ENCODE assay signal across 15 cellular contexts in the genomic region with DNA sequence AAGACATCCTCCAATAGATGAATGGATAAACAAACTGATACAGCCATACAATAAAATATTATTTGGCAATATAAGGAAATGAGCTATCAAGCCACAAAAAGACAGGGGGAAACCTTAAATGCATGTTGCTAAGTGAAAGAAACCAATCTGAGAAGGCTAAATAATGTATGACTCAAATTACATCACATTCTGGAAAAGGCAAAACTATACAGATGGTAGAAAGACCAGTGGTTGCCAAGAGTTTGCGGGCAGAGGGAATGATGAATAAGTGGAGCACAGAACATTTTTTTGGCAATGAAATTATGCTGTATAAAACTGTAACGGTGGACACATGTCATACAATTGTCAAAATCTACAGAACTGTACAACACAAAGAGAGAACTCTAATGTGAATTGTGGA.
DNase-seq lines count a peak whose midpoint lies in the region; ATAC-seq lines count a peak whose summit lies in the region.
"Had no signal": no experiment of that assay in that cellular context is flagged by ENCODE, and none has a peak within 500 bp of the region (broad histone marks: within the 10 kb centered on the region; RNA-seq: fewer than 3 reads in every experiment).

No MANE protein-coding gene starts in this region.

- H3K36me3 Mint-ChIP-seq in activated CD8-positive, alpha-beta T cell treated with anti-CD3 and anti-CD28 coated beads, Interleukin-2, amount 10 ng/mL, durations not matched to agents 7 days and 5 days (ENCODE audit: low read depth): no peaks in the 10 kb centered on the region

- H3K4me3 Mint-ChIP-seq in activated CD8-positive, alpha-beta T cell treated with anti-CD3 and anti-CD28 coated beads, Interleukin-2, amount 10 ng/mL, durations not matched to agents 7 days and 5 days: no peak overlapping the region
- H3K4me3 Mint-ChIP-seq: CD4-positive, alpha-beta memory T cell; neural crest cell; stimulated activated naive CD8-positive, alpha-beta T cell treated with anti-CD3 and anti-CD28 coated beads, Interleukin-15, Interleukin-2, amounts not matched to agents 100 ng/mL and 50 ng/mL, for 24 hours had no signal

- CTCF ChIA-PET in activated CD8-positive, alpha-beta T cell treated with anti-CD3 and anti-CD28 coated beads, Interleukin-2, amount 10 ng/mL, durations not matched to agents 7 days and 5 days (lab: Charles Lee): interaction anchor here (1.0 to 1.3 kb wide), 3 partner anchors 42 to 74 kb away, joined by 3 read pairs; no protein-coding TSS in a partner anchor

- H3K27me3 Mint-ChIP-seq in activated CD8-positive, alpha-beta T cell treated with anti-CD3 and anti-CD28 coated beads, Interleukin-2, amount 10 ng/mL, durations not matched to agents 7 days and 5 days (ENCODE audit: low read depth): peaks cover 28% of the 10 kb centered on the region

- DNase-seq in EH (ENCODE audit: low read depth) (peak; percentile 66), NCI-H1694 treated with DMSO at 0.1 percent for 48 hours (lab: John Stamatoyannopoulos, UW) (peak; percentile 92), cerebellar nuclear complex (lab: John Stamatoyannopoulos, UW) (peak; percentile 57 to 87), non-pigmented ciliary epithelial cell (ENCODE audit: low read depth) (peak; percentile 45), RPMI8226 (no peak), NCI-H1417 treated with DMSO at 0.1 percent for 48 hours (lab: John Stamatoyannopoulos, UW) (no peak)
- no peak for DNase-seq in activated CD8-positive, alpha-beta T cell treated with anti-CD3 and anti-CD28 coated beads, Interleukin-2, amount 10 ng/mL, durations not matched to agents 7 days and 5 days
- DNase-seq: CD4-positive, alpha-beta memory T cell; NCI-H1092; NCI-H524 treated with DMSO at 0.1 percent for 48 hours; sigmoid colon had no signal

- H3K27ac Mint-ChIP-seq in activated CD8-positive, alpha-beta T cell treated with anti-CD3 and anti-CD28 coated beads, Interleukin-2, amount 10 ng/mL, durations not matched to agents 7 days and 5 days: no peak overlapping the region
- H3K27ac Mint-ChIP-seq: CD4-positive, alpha-beta memory T cell; stimulated activated naive CD8-positive, alpha-beta T cell treated with anti-CD3 and anti-CD28 coated beads, Interleukin-15, Interleukin-2, amounts not matched to agents 100 ng/mL and 50 ng/mL, for 24 hours had no signal

- peaks cover 10% of the 10 kb centered on the region for H3K9me3 Mint-ChIP-seq in activated CD8-positive, alpha-beta T cell treated with anti-CD3 and anti-CD28 coated beads, Interleukin-2, amount 10 ng/mL, durations not matched to agents 7 days and 5 days (ENCODE audit: insufficient read depth)

- ATAC-seq in HG02571 (IDR thresholded peaks at IDR 0.05; ENCODE audit: unreplicated experiment): no peak
- ATAC-seq in activated CD8-positive, alpha-beta T cell treated with anti-CD3 and anti-CD28 coated beads, Interleukin-2, amount 10 ng/mL, durations not matched to agents 7 days and 5 days: no peak
- ATAC-seq: Right ventricle myocardium inferior had no signal

- no peaks in the 10 kb centered on the region for H3K4me1 Mint-ChIP-seq in activated CD8-positive, alpha-beta T cell treated with anti-CD3 and anti-CD28 coated beads, Interleukin-2, amount 10 ng/mL, durations not matched to agents 7 days and 5 days (ENCODE audit: low read depth)
- H3K4me1 Mint-ChIP-seq: neural crest cell had no signal

- POLR2A ChIA-PET in activated CD8-positive, alpha-beta T cell treated with anti-CD3 and anti-CD28 coated beads, Interleukin-2, amount 10 ng/mL, durations not matched to agents 7 days and 5 days (lab: Charles Lee): no interaction called here

Comparison
In these comparisons a context has a peak if more than half of its experiments do, and no peak if none do; other contexts are left out.
1. DNase-seq: peak in EH (single experiment), NCI-H1694 treated with DMSO at 0.1 percent for 48 hours (single experiment), cerebellar nuclear complex (2 of 2) and non-pigmented ciliary epithelial cell (single experiment); none in activated CD8-positive, alpha-beta T cell treated with anti-CD3 and anti-CD28 coated beads, Interleukin-2, amount 10 ng/mL, durations not matched to agents 7 days and 5 days (single experiment), RPMI8226 (single experiment) and NCI-H1417 treated with DMSO at 0.1 percent for 48 hours (single experiment).